ENCODE assay signal across 9 cellular contexts in the genomic region with DNA sequence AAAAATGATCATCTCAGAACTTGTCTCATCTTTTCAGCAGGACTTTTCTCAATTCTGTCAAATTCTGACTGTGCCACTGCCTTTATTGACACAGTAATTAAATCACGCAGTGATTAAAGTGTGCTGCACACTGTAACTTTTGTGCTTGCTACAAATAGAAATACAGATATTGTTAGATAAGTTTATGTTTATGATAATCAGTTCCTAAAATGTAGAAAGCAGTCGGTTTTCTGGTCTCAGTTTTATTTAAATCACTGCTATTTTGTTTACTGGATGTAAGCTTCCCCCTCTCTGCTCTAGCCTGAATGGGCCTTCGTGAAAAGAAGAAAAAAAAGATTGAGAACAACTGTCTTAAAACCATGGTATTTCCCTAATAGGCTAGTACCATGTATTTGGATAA.
A peak's percentile ranks its signal among the peaks of the same experiment; 100 is the strongest.
DNase-seq lines count a peak whose midpoint lies in the region; ATAC-seq, FAIRE-seq and TF ChIP-seq lines count a peak whose summit lies in the region.
"Had no signal": no experiment of that assay in that cellular context is flagged by ENCODE, and none has a peak within 500 bp of the region (broad histone marks: within the 10 kb centered on the region; RNA-seq: fewer than 3 reads in every experiment).

No MANE protein-coding gene starts in this region.

- TF ChIP-seq POLR2A in GM12892 (IDR thresholded peaks at IDR 0.05; ENCODE audit: low read depth, low read length): no peak

- H3K79me2 ChIP-seq in OCI-LY3 (ENCODE audit: low read length): no peaks in the 10 kb centered on the region

- DNase-seq in GM12892 (ENCODE audit: insufficient read length) (no peak), foreskin fibroblast (no peak), NCI-H524 (lab: John Stamatoyannopoulos, UW) (no peak)
- DNase-seq in effector memory CD8-positive, alpha-beta T cell: no peak
- DNase-seq in stimulated activated CD4-positive, alpha-beta T cell treated with anti-CD3 and anti-CD28 coated beads, Interleukin-4, amount 100 ng/mL, for 1 hour: no peak
- DNase-seq: NCI-H2171 had no signal

- H3K9me3 Mint-ChIP-seq in effector memory CD8-positive, alpha-beta T cell: no peaks in the 10 kb centered on the region

- H3K27ac ChIP-seq in OCI-LY3 (ENCODE audit: low read length) (peak overlapping the region; percentile 91), rectal smooth muscle tissue (ENCODE audit: low read depth, low read length) (peak overlapping the region; percentile 91)

- peak overlapping the region; percentile 75 for H3K4me3 ChIP-seq in OCI-LY3 (ENCODE audit: low read length)
- peak overlapping the region; percentile 86 for H3K4me3 ChIP-seq in endocrine pancreas (ENCODE audit: control insufficient read depth, insufficient read depth, low read length)
- H3K4me3 ChIP-seq in rectal smooth muscle tissue (ENCODE audit: low read length): no peak overlapping the region
- no peak overlapping the region for H3K4me3 ChIP-seq in foreskin fibroblast (ENCODE audit: low read depth in 1 of 2, low read length in 2 of 2)

- peak overlapping the region; percentile 91 for H3K9ac ChIP-seq in OCI-LY3 (ENCODE audit: low read length)
- no peak overlapping the region for H3K9ac ChIP-seq in endocrine pancreas (ENCODE audit: control insufficient read depth, insufficient read depth, low read length)
- H3K9ac ChIP-seq in rectal smooth muscle tissue (ENCODE audit: low read length): no peak overlapping the region

- H3K4me1 Mint-ChIP-seq in effector memory CD8-positive, alpha-beta T cell (ENCODE audit: low read depth in 2 of 2): peaks cover 19 to 34% of the 10 kb centered on the region in 2 donors

- no peaks in the 10 kb centered on the region for H4K20me1 ChIP-seq in OCI-LY3 (ENCODE audit: insufficient read depth, low read length)

- H3K27ac Mint-ChIP-seq in effector memory CD8-positive, alpha-beta T cell: peak overlapping the region in 1 of 2 donors; percentile 100

- H3K27me3 Mint-ChIP-seq in effector memory CD8-positive, alpha-beta T cell: no peaks in the 10 kb centered on the region

- no peak for ATAC-seq in effector memory CD8-positive, alpha-beta T cell (replicated peaks)

- peaks cover 38% of the 10 kb centered on the region for H3K4me1 ChIP-seq in OCI-LY3 (ENCODE audit: low read length)
- H3K4me1 ChIP-seq in endocrine pancreas (ENCODE audit: control insufficient read depth, insufficient read depth, low read length): peaks cover 33% of the 10 kb centered on the region
- peaks cover 25% of the 10 kb centered on the region for H3K4me1 ChIP-seq in rectal smooth muscle tissue (ENCODE audit: control insufficient read depth, insufficient read depth, low read length)

- peak overlapping the region; percentile 86 for H3K4me2 ChIP-seq in OCI-LY3 (ENCODE audit: low read length)

- TF ChIP-seq CTCF in OCI-LY3 (IDR thresholded peaks at IDR 0.05; ENCODE audit: low read depth, low read length) (no peak), foreskin fibroblast (IDR thresholded peaks at IDR 0.05; ENCODE audit: low read depth, low read length) (no peak)

- no peak overlapping the region for H3K4me3 Mint-ChIP-seq in effector memory CD8-positive, alpha-beta T cell

- no peaks in the 10 kb centered on the region for H3K36me3 ChIP-seq in OCI-LY3 (replicated peaks; ENCODE audit: low read depth, low read length)
- no peaks in the 10 kb centered on the region for H3K36me3 ChIP-seq in endocrine pancreas (ENCODE audit: control insufficient read depth, insufficient read depth, low read length)
- no peaks in the 10 kb centered on the region for H3K36me3 ChIP-seq in rectal smooth muscle tissue (ENCODE audit: control insufficient read depth, insufficient read depth, low read length)

- peaks cover 16% of the 10 kb centered on the region for H3K36me3 Mint-ChIP-seq in effector memory CD8-positive, alpha-beta T cell (ENCODE audit: insufficient read depth)

- H3K27me3 ChIP-seq in OCI-LY3 (ENCODE audit: low read depth, low read length) (no peaks in the 10 kb centered on the region), endocrine pancreas (ENCODE audit: control insufficient read depth, insufficient read depth, low read length) (no peaks in the 10 kb centered on the region), rectal smooth muscle tissue (ENCODE audit: control insufficient read depth, insufficient read depth, low read length) (no peaks in the 10 kb centered on the region)

- peak; percentile 40 for FAIRE-seq in GM12892 (lab: Jason Lieb, UNC)

- peak overlapping the region; percentile 27; the same call in 1 of the 2 replicates for H2AFZ ChIP-seq in OCI-LY3 (ENCODE audit: low read depth, low read length)

- H3K9me3 ChIP-seq in OCI-LY3 (ENCODE audit: insufficient read depth, low read length) (no peaks in the 10 kb centered on the region), endocrine pancreas (ENCODE audit: control insufficient read depth, low read length) (no peaks in the 10 kb centered on the region)

Comparison
In these comparisons a context has a peak if more than half of its experiments do, and no peak if none do; other contexts are left out.
1. H3K4me3 ChIP-seq: peak in OCI-LY3 (single experiment) and endocrine pancreas (single experiment); none in rectal smooth muscle tissue (single experiment) and foreskin fibroblast (0 of 2).